8 cellular contexts compared by ENCODE assay signal in the genomic region with DNA sequence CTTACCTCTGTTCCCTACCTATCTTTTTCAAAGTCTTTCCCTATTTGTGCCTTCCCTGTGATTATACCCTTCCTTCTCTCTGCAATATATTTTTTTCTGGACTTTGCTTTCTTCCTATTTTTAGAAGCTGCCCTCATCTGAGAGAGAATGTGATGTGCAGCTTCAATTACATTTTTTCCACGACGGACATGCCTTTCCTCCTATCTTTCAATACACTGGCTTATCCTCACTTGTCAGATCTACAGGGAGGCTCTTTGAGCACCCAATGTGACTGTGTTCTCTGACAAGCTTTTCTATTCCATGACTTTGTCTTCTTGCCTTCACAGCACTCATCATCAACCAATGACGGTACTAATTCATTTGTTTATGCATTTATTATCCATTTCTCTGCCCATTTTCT.
"Had no signal": no experiment of that assay in that cellular context is flagged by ENCODE, and none has a peak within 500 bp of the region (broad histone marks: within the 10 kb centered on the region; RNA-seq: fewer than 3 reads in every experiment).

No MANE protein-coding gene starts in this region.

- DNase-seq: GM23248, GOT3, H7, HFFc6 had no signal

- H3K4me1 ChIP-seq: HAP-1 had no signal

- H3K9ac ChIP-seq: GM23248 had no signal

- H3K27ac ChIP-seq: GM23248, HL-60 had no signal

- H3K36me3 ChIP-seq: HAP-1 had no signal

- H2AFZ ChIP-seq: GM23248 had no signal

- ATAC-seq: HCT116, HepG2 had no signal

- H3K4me3 ChIP-seq: GM23248, HAP-1 had no signal

- H3K9me3 ChIP-seq: HAP-1 had no signal
